ENCODE assay signal across 16 cellular contexts in the genomic region with DNA sequence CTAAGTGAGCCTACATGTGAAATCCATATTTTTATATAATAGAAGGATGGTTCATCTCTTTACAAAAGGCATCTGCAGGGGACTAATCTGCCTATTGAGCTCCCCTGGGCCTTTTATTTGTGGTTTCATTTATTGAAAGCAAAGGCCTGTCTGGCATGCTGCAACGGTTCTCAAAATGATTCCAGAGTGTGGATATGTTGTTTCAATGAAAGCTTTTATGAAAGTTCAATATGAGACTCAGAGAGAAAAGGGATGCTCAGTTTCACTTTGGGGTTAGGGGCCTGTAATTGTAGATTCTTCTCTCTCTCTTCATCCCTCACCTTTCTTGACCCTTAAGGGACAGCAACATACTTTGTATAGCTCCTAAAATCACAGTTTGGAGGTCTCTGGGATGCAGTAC.
A peak's percentile ranks its signal among the peaks of the same experiment; 100 is the strongest.
DNase-seq lines count a peak whose midpoint lies in the region; ATAC-seq lines count a peak whose summit lies in the region.
"Had no signal": no experiment of that assay in that cellular context is flagged by ENCODE, and none has a peak within 500 bp of the region (broad histone marks: within the 10 kb centered on the region; RNA-seq: fewer than 3 reads in every experiment).

No MANE protein-coding gene starts in this region.

- H3K4me1 Mint-ChIP-seq in activated T-cell treated with anti-CD3 and anti-CD28 coated beads, Interleukin-2, amount 50 U/mL, for 24 hours (ENCODE audit: low read depth): peaks cover 40% of the 10 kb centered on the region
- peaks cover 13 to 69% (median 29%) of the 10 kb centered on the region in 7 donors for H3K4me1 Mint-ChIP-seq in naive thymus-derived CD4-positive, alpha-beta T cell

- H3K9me3 ChIP-seq in naive thymus-derived CD4-positive, alpha-beta T cell (ENCODE audit: control insufficient read depth in 2 of 3, low read length in 3 of 3): no peaks in the 10 kb centered on the region
- H3K9me3 ChIP-seq: heart right ventricle, psoas muscle, upper lobe of right lung had no signal

- no peak overlapping the region for H3K27ac ChIP-seq in naive thymus-derived CD4-positive, alpha-beta T cell (ENCODE audit: low read depth, low read length)
- H3K27ac ChIP-seq: psoas muscle, upper lobe of right lung had no signal

- POLR2A ChIA-PET in naive thymus-derived CD4-positive, alpha-beta T cell (lab: Charles Lee): no interaction called here

- ATAC-seq in GM21737 (IDR thresholded peaks at IDR 0.05; ENCODE audit: unreplicated experiment): peak; percentile 20
- peak; percentile 24 for ATAC-seq in HG03565 (IDR thresholded peaks at IDR 0.05; ENCODE audit: unreplicated experiment)
- ATAC-seq in naive thymus-derived CD4-positive, alpha-beta T cell: no peak
- ATAC-seq: heart right ventricle, left cardiac atrium, psoas muscle, upper lobe of right lung had no signal

- no peak overlapping the region for H3K4me3 ChIP-seq in naive thymus-derived CD4-positive, alpha-beta T cell (ENCODE audit: low read length)
- H3K4me3 ChIP-seq: heart right ventricle, psoas muscle, upper lobe of right lung had no signal

- CTCF ChIA-PET in naive thymus-derived CD4-positive, alpha-beta T cell (lab: Charles Lee): no interaction called here

- no peak for DNase-seq in activated T-cell treated with anti-CD3 and anti-CD28 coated beads, Interleukin-2, amount 50 U/mL, for 24 hours
- DNase-seq in activated T-cell treated with anti-CD3 and anti-CD28 coated beads, Interleukin-2, amount 50 U/mL, for 48 hours: no peak
- DNase-seq in naive thymus-derived CD4-positive, alpha-beta T cell: no peak
- DNase-seq in NCI-H1417 (lab: John Stamatoyannopoulos, UW) (no peak), cerebellar nuclear complex (lab: John Stamatoyannopoulos, UW) (no peak), 8988T (no peak)
- DNase-seq: activated CD4-positive, alpha-beta T cell treated with anti-CD3 and anti-CD28 coated beads, Interleukin-2, amount 50 U/mL, for 4 hours; DMS79 treated with DMSO at 0.1 percent for 48 hours; heart right ventricle; left cardiac atrium; NCI-H2227 treated with DMSO at 0.1 percent for 48 hours; psoas muscle; stimulated activated CD4-positive, alpha-beta T cell treated with anti-CD3 and anti-CD28 coated beads, Interleukin-15, amount 100 ng/mL, for 24 hours; upper lobe of right lung had no signal

- H3K4me3 Mint-ChIP-seq in activated T-cell treated with anti-CD3 and anti-CD28 coated beads, Interleukin-2, amount 50 U/mL, for 24 hours: no peak overlapping the region
- H3K4me3 Mint-ChIP-seq in naive thymus-derived CD4-positive, alpha-beta T cell: peak overlapping the region in 5 of 10 donors; percentile 16 to 72 (median 40)

- intact Hi-C loops in naive thymus-derived CD4-positive, alpha-beta T cell (cut with micrococcal nuclease): loop anchor here in 1 of 2 donors (5.0 to 10.0 kb wide), 2 partner anchors 205 to 817 kb away; a partner anchor contains a TSS

- peaks cover 9 to 20% of the 10 kb centered on the region in 2 donors for H3K4me1 ChIP-seq in naive thymus-derived CD4-positive, alpha-beta T cell (ENCODE audit: control insufficient read depth in 2 of 2, insufficient read depth in 2 of 2, low read length in 2 of 2)
- H3K4me1 ChIP-seq: heart right ventricle, psoas muscle, upper lobe of right lung had no signal

- no peaks in the 10 kb centered on the region for H3K36me3 Mint-ChIP-seq in activated T-cell treated with anti-CD3 and anti-CD28 coated beads, Interleukin-2, amount 50 U/mL, for 24 hours (ENCODE audit: low read depth)
- peaks cover 0 to 15% (median 0%) of the 10 kb centered on the region in 5 donors for H3K36me3 Mint-ChIP-seq in naive thymus-derived CD4-positive, alpha-beta T cell

- peak overlapping the region; percentile 14 for H3K27ac Mint-ChIP-seq in activated T-cell treated with anti-CD3 and anti-CD28 coated beads, Interleukin-2, amount 50 U/mL, for 24 hours
- H3K27ac Mint-ChIP-seq in naive thymus-derived CD4-positive, alpha-beta T cell: peak overlapping the region in 7 of 9 donors; percentile 9 to 92 (median 48)

- H3K27me3 Mint-ChIP-seq in activated T-cell treated with anti-CD3 and anti-CD28 coated beads, Interleukin-2, amount 50 U/mL, for 24 hours: peaks cover 24% of the 10 kb centered on the region
- no peaks in the 10 kb centered on the region for H3K27me3 Mint-ChIP-seq in naive thymus-derived CD4-positive, alpha-beta T cell

- no peaks in the 10 kb centered on the region for H3K9me3 Mint-ChIP-seq in activated T-cell treated with anti-CD3 and anti-CD28 coated beads, Interleukin-2, amount 50 U/mL, for 24 hours
- H3K9me3 Mint-ChIP-seq in naive thymus-derived CD4-positive, alpha-beta T cell: peaks cover 0 to 18% (median 0%) of the 10 kb centered on the region in 11 donors

- H3K27me3 ChIP-seq in naive thymus-derived CD4-positive, alpha-beta T cell (ENCODE audit: control insufficient read depth in 2 of 2, insufficient read depth in 2 of 2, low read length in 2 of 2): no peaks in the 10 kb centered on the region
- H3K27me3 ChIP-seq: upper lobe of right lung had no signal

- H3K36me3 ChIP-seq in naive thymus-derived CD4-positive, alpha-beta T cell (ENCODE audit: control insufficient read depth in 2 of 3, insufficient read depth in 3 of 3, low read length in 3 of 3): no peaks in the 10 kb centered on the region
- H3K36me3 ChIP-seq: heart right ventricle, upper lobe of right lung had no signal
